19 cellular contexts compared by ENCODE assay signal in genomic region chr11:94132823-94133408, GRCh38. TPM values are rescaled to one million over a fixed set of nuclear protein-coding genes. Genes with fewer than 3 reads are reported as not detected.
DNase-seq lines count a peak whose midpoint lies in the region; ATAC-seq, FAIRE-seq and TF ChIP-seq lines count a peak whose summit lies in the region.
"Had no signal": no experiment of that assay in that cellular context is flagged by ENCODE, and none has a peak within 500 bp of the region (broad histone marks: within the 10 kb centered on the region; RNA-seq: fewer than 3 reads in every experiment).

No MANE protein-coding gene starts in this region.

- no peak for ATAC-seq in WTC11
- no peak for ATAC-seq in HepG2
- ATAC-seq in HG02840 (IDR thresholded peaks at IDR 0.05; ENCODE audit: low FRiP score, unreplicated experiment), result no peak
- no peak for ATAC-seq in GM19023 (IDR thresholded peaks at IDR 0.05; ENCODE audit: unreplicated experiment)
- ATAC-seq: lower lobe of right lung had no signal

- H3K4me3 ChIP-seq in mammary epithelial cell (replicated peaks in 1 of 3; ENCODE audit: insufficient read depth in 1 of 3, low read depth in 2 of 3, low read length in 3 of 3) (no peak overlapping the region), breast epithelium (no peak overlapping the region), HepG2 (replicated peaks in 1 of 3; ENCODE audit: insufficient read depth in 1 of 3, low read depth in 2 of 3, low read length in 3 of 3) (no peak overlapping the region), subcutaneous abdominal adipose tissue (ENCODE audit: low read depth in 1 of 5, low read length in 5 of 5) (no peak overlapping the region), uterus (no peak overlapping the region)
- H3K4me3 ChIP-seq: lower lobe of right lung had no signal

- DNase-seq in mammary epithelial cell (no peak), breast epithelium (ENCODE audit: low spot score in 2 of 2) (no peak), WTC11 (ENCODE audit: low spot score) (no peak), HepG2 (ENCODE audit: low spot score) (no peak), uterus (no peak)
- DNase-seq: 8988T; activated CD4-positive, alpha-beta memory T cell treated with anti-CD3 and anti-CD28 coated beads, Interleukin-2, amount 10 ng/mL, durations not matched to agents 7 days and 5 days; activated naive CD4-positive, alpha-beta T cell treated with anti-CD3 and anti-CD28 coated beads for 36 hours; activated T-cell treated with anti-CD3 and anti-CD28 coated beads, Interleukin-2, amount 50 U/mL, for 1 hour; C1 segment of cervical spinal cord; glutamatergic neuron; immature natural killer cell; lower lobe of right lung; NCI-H1105; SHP77 treated with DMSO at 0.1 percent for 48 hours had no signal

- no peak for TF ChIP-seq RAD21 in HepG2 (CRISPR knock-in tag; IDR thresholded peaks at IDR 0.05)

- no peaks in the 10 kb centered on the region for H3K9me3 Mint-ChIP-seq in WTC11
- H3K9me3 Mint-ChIP-seq: activated naive CD4-positive, alpha-beta T cell treated with anti-CD3 and anti-CD28 coated beads for 36 hours; stimulated activated naive CD8-positive, alpha-beta T cell treated with anti-CD3 and anti-CD28 coated beads, Interleukin-15, Interleukin-2, amounts not matched to agents 100 ng/mL and 50 ng/mL, for 24 hours had no signal

- no peaks in the 10 kb centered on the region for H4K20me1 ChIP-seq in mammary epithelial cell (ENCODE audit: insufficient read depth, low read length)
- H4K20me1 ChIP-seq in HepG2 (ENCODE audit: insufficient read depth, low read length), result peaks cover 10% of the 10 kb centered on the region; the same call in 1 of the 2 replicates

- H2AFZ ChIP-seq in mammary epithelial cell (ENCODE audit: low read depth, low read length), result no peak overlapping the region
- H2AFZ ChIP-seq in HepG2 (ENCODE audit: low read length), result no peak overlapping the region

- intact Hi-C loops in mammary epithelial cell (cut with micrococcal nuclease), result no loop called here
- intact Hi-C loops in breast epithelium (cut with DNase I; ENCODE audit: low total_unique reads), result no loop called here
- intact Hi-C loops in HepG2 (cut with micrococcal nuclease; ENCODE audit: unreplicated experiment), result no loop called here
- intact Hi-C loops in uterus (cut with DNase I; ENCODE audit: low total_unique reads), result no loop called here

- POLR2A ChIA-PET in WTC11 (lab: Charles Lee) (no interaction called here), HepG2 (lab: Yijun Ruan, JAX) (no interaction called here)

- H3K27me3 Mint-ChIP-seq in WTC11 (ENCODE audit: low read depth), result no peaks in the 10 kb centered on the region
- H3K27me3 Mint-ChIP-seq: activated CD4-positive, alpha-beta memory T cell treated with anti-CD3 and anti-CD28 coated beads, Interleukin-2, amount 10 ng/mL, durations not matched to agents 7 days and 5 days; stimulated activated naive CD8-positive, alpha-beta T cell treated with anti-CD3 and anti-CD28 coated beads, Interleukin-15, Interleukin-2, amounts not matched to agents 100 ng/mL and 50 ng/mL, for 24 hours had no signal

- H3K27ac Mint-ChIP-seq in WTC11, result peak overlapping the region; percentile 18; the same call in 1 of the 2 replicates
- H3K27ac Mint-ChIP-seq: activated CD4-positive, alpha-beta memory T cell treated with anti-CD3 and anti-CD28 coated beads, Interleukin-2, amount 10 ng/mL, durations not matched to agents 7 days and 5 days; activated naive CD4-positive, alpha-beta T cell treated with anti-CD3 and anti-CD28 coated beads for 36 hours; stimulated activated naive CD8-positive, alpha-beta T cell treated with anti-CD3 and anti-CD28 coated beads, Interleukin-15, Interleukin-2, amounts not matched to agents 100 ng/mL and 50 ng/mL, for 24 hours had no signal

- in situ Hi-C loops in mammary epithelial cell (cut with MboI; ENCODE audit: low sequenced_read_pairs in 2 of 2), result no loop called here
- in situ Hi-C loops in HepG2 (cut with HindIII; ENCODE audit: extremely low pct_ligation_motif_present, low pct_unique_long_range_greater_than_20kb), result no loop called here

- dilution Hi-C loops in mammary epithelial cell (cut with HindIII; ENCODE audit: low sequenced_read_pairs), result no loop called here

- H3K4me2 ChIP-seq in mammary epithelial cell (ENCODE audit: insufficient read depth, low read depth, low read length) (no peak overlapping the region), HepG2 (ENCODE audit: low read depth, low read length) (no peak overlapping the region)

- TF ChIP-seq POLR2A in breast epithelium (IDR thresholded peaks at IDR 0.05), result no peak
- no peak for TF ChIP-seq POLR2A in HepG2 (IDR thresholded peaks at IDR 0.05; ENCODE audit: insufficient read depth in 1 of 2, low read depth in 2 of 2, low read length in 2 of 2)
- TF ChIP-seq POLR2A in uterus (IDR thresholded peaks at IDR 0.05), result no peak

- no peak for FAIRE-seq in HepG2 (lab: Jason Lieb, UNC)

- no TSS peak for BruUV-seq in mammary epithelial cell (replicated peaks; lab: Mats Ljungman, UMichigan)
- BruUV-seq in HepG2 (replicated peaks; lab: Mats Ljungman, UMichigan), result no TSS peak

- peaks cover 44% of the 10 kb centered on the region for H3K4me1 Mint-ChIP-seq in WTC11

- H3K79me2 ChIP-seq in mammary epithelial cell (ENCODE audit: insufficient read depth, low read length) (peaks cover 92% of the 10 kb centered on the region), HepG2 (ENCODE audit: insufficient read depth, low read length) (peaks cover 57% of the 10 kb centered on the region)

- peaks cover 59% of the 10 kb centered on the region for H3K4me1 ChIP-seq in mammary epithelial cell (ENCODE audit: insufficient read depth, low read length)
- no peaks in the 10 kb centered on the region for H3K4me1 ChIP-seq in breast epithelium
- H3K4me1 ChIP-seq in HepG2 (ENCODE audit: insufficient read depth, low read length), result peaks cover 32% of the 10 kb centered on the region
- peaks cover 17 to 69% (median 59%) of the 10 kb centered on the region in 5 donors for H3K4me1 ChIP-seq in subcutaneous abdominal adipose tissue (ENCODE audit: control insufficient read depth in 5 of 5, insufficient read depth in 5 of 5, low read length in 5 of 5)
- H3K4me1 ChIP-seq in uterus, result peaks cover 5 to 8% of the 10 kb centered on the region in 2 donors

- H3K9ac ChIP-seq in mammary epithelial cell (ENCODE audit: insufficient read depth, low read length) (no peak overlapping the region), HepG2 (ENCODE audit: insufficient read depth, low read depth, low read length) (no peak overlapping the region), subcutaneous abdominal adipose tissue (ENCODE audit: low read length in 5 of 5) (no peak overlapping the region)

- H3K27ac ChIP-seq in mammary epithelial cell (ENCODE audit: insufficient read depth, low read depth, low read length) (peak overlapping the region; percentile 92), breast epithelium (peak overlapping the region in 1 of 2 donors; percentile 33), HepG2 (ENCODE audit: extremely low read length, insufficient read depth, low read length) (no peak overlapping the region), subcutaneous abdominal adipose tissue (ENCODE audit: low read depth, low read length) (peak overlapping the region; percentile 90), uterus (peak overlapping the region in 1 of 2 donors; percentile 95)
- H3K27ac ChIP-seq: lower lobe of right lung had no signal

- TF ChIP-seq EP300 in HepG2 (IDR thresholded peaks at IDR 0.05; ENCODE audit: low read depth in 2 of 2, low read length in 2 of 2) (no peak), HepG2 (CRISPR knock-in tag; IDR thresholded peaks at IDR 0.05; ENCODE audit: borderline replicate concordance) (no peak)

- TF ChIP-seq CTCF in mammary epithelial cell (conservative IDR thresholded peaks at IDR 0.05 in 1 of 2, IDR thresholded peaks at IDR 0.05 in 1 of 2; ENCODE audit: extremely low read depth in 1 of 2, insufficient read depth in 1 of 2, low read depth in 1 of 2, low read length in 2 of 2), result no peak
- no peak for TF ChIP-seq CTCF in breast epithelium (IDR thresholded peaks at IDR 0.05)
- TF ChIP-seq CTCF in WTC11 (IDR thresholded peaks at IDR 0.05), result no peak
- TF ChIP-seq CTCF in HepG2 (CRISPR knock-in tag; IDR thresholded peaks at IDR 0.05), result no peak
- no peak for TF ChIP-seq CTCF in uterus (IDR thresholded peaks at IDR 0.05)

- no peak overlapping the region for H3K4me3 Mint-ChIP-seq in WTC11
- H3K4me3 Mint-ChIP-seq: activated CD4-positive, alpha-beta memory T cell treated with anti-CD3 and anti-CD28 coated beads, Interleukin-2, amount 10 ng/mL, durations not matched to agents 7 days and 5 days; activated naive CD4-positive, alpha-beta T cell treated with anti-CD3 and anti-CD28 coated beads for 36 hours; immature natural killer cell; stimulated activated naive CD8-positive, alpha-beta T cell treated with anti-CD3 and anti-CD28 coated beads, Interleukin-15, Interleukin-2, amounts not matched to agents 100 ng/mL and 50 ng/mL, for 24 hours had no signal

- peaks cover 8% of the 10 kb centered on the region for H3K36me3 Mint-ChIP-seq in WTC11

- H3K27me3 ChIP-seq in mammary epithelial cell (ENCODE audit: insufficient read depth, low read length) (no peaks in the 10 kb centered on the region), breast epithelium (no peaks in the 10 kb centered on the region), HepG2 (ENCODE audit: control insufficient read depth in 1 of 2, insufficient read depth in 2 of 2, low read length in 2 of 2) (no peaks in the 10 kb centered on the region; a peak in 1 of 5 replicates), subcutaneous abdominal adipose tissue (ENCODE audit: control insufficient read depth in 5 of 5, insufficient read depth in 4 of 5, low read length in 5 of 5) (no peaks in the 10 kb centered on the region), uterus (no peaks in the 10 kb centered on the region)

- H3K9me3 ChIP-seq in mammary epithelial cell (replicated peaks; ENCODE audit: insufficient read depth, low read length), result no peaks in the 10 kb centered on the region
- no peaks in the 10 kb centered on the region for H3K9me3 ChIP-seq in breast epithelium
- H3K9me3 ChIP-seq in HepG2 (ENCODE audit: low read length), result no peaks in the 10 kb centered on the region
- no peaks in the 10 kb centered on the region for H3K9me3 ChIP-seq in subcutaneous abdominal adipose tissue (ENCODE audit: control insufficient read depth in 5 of 5, low read length in 5 of 5)
- no peaks in the 10 kb centered on the region for H3K9me3 ChIP-seq in uterus
- H3K9me3 ChIP-seq: lower lobe of right lung had no signal

- H3K36me3 ChIP-seq in mammary epithelial cell (ENCODE audit: insufficient read depth, low read length), result no peaks in the 10 kb centered on the region
- H3K36me3 ChIP-seq in breast epithelium, result no peaks in the 10 kb centered on the region
- H3K36me3 ChIP-seq in HepG2 (replicated peaks in 1 of 2; ENCODE audit: control insufficient read depth in 1 of 2, insufficient read depth in 2 of 2, low read length in 2 of 2), result no peaks in the 10 kb centered on the region
- H3K36me3 ChIP-seq in subcutaneous abdominal adipose tissue (ENCODE audit: control insufficient read depth in 5 of 5, insufficient read depth in 5 of 5, low read length in 5 of 5), result no peaks in the 10 kb centered on the region
- H3K36me3 ChIP-seq in uterus, result no peaks in the 10 kb centered on the region
- H3K36me3 ChIP-seq: lower lobe of right lung had no signal

- CTCF ChIA-PET in mammary epithelial cell (lab: Charles Lee; ENCODE audit: low non-redundant PET), result no interaction called here
- CTCF ChIA-PET in WTC11 (lab: Charles Lee), result no interaction called here
- CTCF ChIA-PET in HepG2 (lab: Yijun Ruan, JAX; ENCODE audit: low intra/inter-chr PET ratio, low total read pairs), result no interaction called here

- WGBS in mammary epithelial cell (ENCODE audit: low coverage, missing lambda C conversion rate), result 96% methylated on average over 4 of the region's 4 CpGs
- 94% methylated on average over 2 of the region's 4 CpGs for WGBS in HepG2 (ENCODE audit: low lambda C conversion rate)

RNA-seq across cellular contexts. Expression of gene PANX1, which starts 4.3 kb away (rescaled TPM):
- 10 to 100 TPM; 42.1 to 48.2 TPM for total RNA-seq in mammary epithelial cell
- 30.9 TPM for polyA plus RNA-seq in mammary epithelial cell
- 62.4 TPM for polyA minus RNA-seq in mammary epithelial cell
- total RNA-seq in breast epithelium, result 10 to 100 TPM; 16.7 to 20.3 (median 17.7) TPM
- total RNA-seq in WTC11 (2021), result 21.9 to 22.9 TPM (median 22.2 TPM) in 3 replicates
- total RNA-seq in HepG2 (2016; rRNA removed; fragmentation: Illumina TruSeq; extraction: Trizol), result 21.7 and 24.8 TPM in 2 replicates
- total RNA-seq in HepG2 (2016; cell fraction: cytosol; rRNA removed; fragmentation: Illumina TruSeq; extraction: Trizol; ENCODE audit: low read depth), result 2.7 and 3.0 TPM in 2 replicates
- 21.2 and 23.9 TPM in 2 replicates for total RNA-seq in HepG2 (2016; cell fraction: insoluble cytoplasmic fraction; rRNA removed; fragmentation: Illumina TruSeq; extraction: Trizol)
- total RNA-seq in HepG2 (2016; cell fraction: membrane; rRNA removed; fragmentation: Illumina TruSeq; extraction: Trizol), result 10.3 and 10.9 TPM in 2 replicates
- 24.8 and 25.7 TPM in 2 replicates for total RNA-seq in HepG2 (2016; cell fraction: nucleus; rRNA removed; fragmentation: Illumina TruSeq; extraction: Trizol)
- polyA plus RNA-seq in HepG2 (2011; rRNA removed), result 8.3 and 8.5 TPM in 2 replicates
- polyA plus RNA-seq in HepG2 (2011; cell fraction: cytosol; rRNA removed), result 5.7 and 7.5 TPM in 2 replicates
- 3.6 and 4.1 TPM in 2 replicates for polyA plus RNA-seq in HepG2 (2011; cell fraction: nucleus; rRNA removed)
- polyA plus RNA-seq in HepG2 (2012), result 8.2 and 10.6 TPM in 2 replicates
- 2.0 and 2.5 TPM in 2 replicates for polyA plus RNA-seq in HepG2 (2016; cell fraction: cytosol; fragmentation: Illumina TruSeq; extraction: Trizol; ENCODE audit: low read depth)
- polyA plus RNA-seq in HepG2 (2016; cell fraction: insoluble cytoplasmic fraction; fragmentation: Illumina TruSeq; extraction: Trizol; ENCODE audit: low read depth), result 10.6 and 12.0 TPM in 2 replicates
- 4.3 and 5.2 TPM in 2 replicates for polyA plus RNA-seq in HepG2 (2016; cell fraction: membrane; fragmentation: Illumina TruSeq; extraction: Trizol; ENCODE audit: low read depth)
- 14.9 and 18.1 TPM in 2 replicates for polyA plus RNA-seq in HepG2 (2016; cell fraction: nucleus; fragmentation: Illumina TruSeq; extraction: Trizol; ENCODE audit: insufficient read depth, low read depth)
- polyA minus RNA-seq in HepG2 (2011; rRNA and poly(A)+ RNA removed; ENCODE audit: low replicate concordance), result 29.4 and 35.6 TPM in 2 replicates
- polyA minus RNA-seq in HepG2 (2011; cell fraction: cytosol; rRNA and poly(A)+ RNA removed), result 12.7 and 17.0 TPM in 2 replicates
- polyA minus RNA-seq in HepG2 (2011; cell fraction: nucleus; rRNA and poly(A)+ RNA removed), result 22.4 and 25.7 TPM in 2 replicates
- 10 to 100 TPM in 3 of 4 donors, 1 to 10 TPM in 1; 4.1 to 37.9 (median 15.1) TPM for total RNA-seq in uterus
